Comparison of ENCODE assay signal across 17 cellular contexts in genomic region chr5:3104446-3105047, GRCh38.
"Had no signal": no experiment of that assay in that cellular context is flagged by ENCODE, and none has a peak within 500 bp of the region (broad histone marks: within the 10 kb centered on the region; RNA-seq: fewer than 3 reads in every experiment).

No MANE protein-coding gene starts in this region.

- H3K4me3 Mint-ChIP-seq: activated CD4-positive, alpha-beta memory T cell treated with anti-CD3 and anti-CD28 coated beads, Interleukin-2, amount 10 ng/mL, durations not matched to agents 7 days and 5 days; activated T-cell treated with anti-CD3 and anti-CD28 coated beads, Interleukin-2, amount 50 U/mL, for 4 hours; nephron; T-helper 17 cell had no signal

- H3K4me1 Mint-ChIP-seq: activated CD4-positive, alpha-beta memory T cell treated with anti-CD3 and anti-CD28 coated beads, Interleukin-2, amount 10 ng/mL, durations not matched to agents 7 days and 5 days; T-helper 17 cell had no signal

- ATAC-seq: activated naive CD4-positive, alpha-beta T cell treated with anti-CD3 and anti-CD28 coated beads, Interleukin-2, amount 50 U/mL, for 72 hours; activated T-cell treated with anti-CD3 and anti-CD28 coated beads, Interleukin-2, amount 50 U/mL, for 4 hours; T-helper 17 cell had no signal

- H3K27ac Mint-ChIP-seq: activated CD4-positive, alpha-beta memory T cell treated with anti-CD3 and anti-CD28 coated beads, Interleukin-2, amount 10 ng/mL, durations not matched to agents 7 days and 5 days; activated naive CD4-positive, alpha-beta T cell treated with anti-CD3 and anti-CD28 coated beads, Interleukin-2, amount 50 U/mL, for 72 hours; nephron; T-helper 17 cell had no signal

- H3K9me3 Mint-ChIP-seq: activated T-cell treated with anti-CD3 and anti-CD28 coated beads, Interleukin-2, amount 50 U/mL, for 4 hours; nephron had no signal

- H3K4me1 ChIP-seq: sigmoid colon, spleen had no signal

- H3K27ac ChIP-seq: ovary, sigmoid colon, spleen, thoracic aorta had no signal

- H3K27me3 ChIP-seq: ovary had no signal

- DNase-seq: activated CD4-positive, alpha-beta memory T cell treated with anti-CD3 and anti-CD28 coated beads, Interleukin-2, amount 10 ng/mL, durations not matched to agents 7 days and 5 days; activated CD4-positive, alpha-beta T cell treated with anti-CD3 and anti-CD28 coated beads for 4 hours; activated gamma-delta T cell; activated T-cell treated with anti-CD3 and anti-CD28 coated beads, Interleukin-2, amount 50 U/mL, for 4 hours; amniotic stem cell; caudate nucleus; effector CD4-positive, alpha-beta T cell; foreskin fibroblast; glutamatergic neuron; kidney glomerular epithelial cell; ovary; sigmoid colon; spleen; T-helper 17 cell had no signal

- H3K9me3 ChIP-seq: ovary, sigmoid colon, spleen, thoracic aorta had no signal
